8 cellular contexts compared by ENCODE assay signal in the genomic region with DNA sequence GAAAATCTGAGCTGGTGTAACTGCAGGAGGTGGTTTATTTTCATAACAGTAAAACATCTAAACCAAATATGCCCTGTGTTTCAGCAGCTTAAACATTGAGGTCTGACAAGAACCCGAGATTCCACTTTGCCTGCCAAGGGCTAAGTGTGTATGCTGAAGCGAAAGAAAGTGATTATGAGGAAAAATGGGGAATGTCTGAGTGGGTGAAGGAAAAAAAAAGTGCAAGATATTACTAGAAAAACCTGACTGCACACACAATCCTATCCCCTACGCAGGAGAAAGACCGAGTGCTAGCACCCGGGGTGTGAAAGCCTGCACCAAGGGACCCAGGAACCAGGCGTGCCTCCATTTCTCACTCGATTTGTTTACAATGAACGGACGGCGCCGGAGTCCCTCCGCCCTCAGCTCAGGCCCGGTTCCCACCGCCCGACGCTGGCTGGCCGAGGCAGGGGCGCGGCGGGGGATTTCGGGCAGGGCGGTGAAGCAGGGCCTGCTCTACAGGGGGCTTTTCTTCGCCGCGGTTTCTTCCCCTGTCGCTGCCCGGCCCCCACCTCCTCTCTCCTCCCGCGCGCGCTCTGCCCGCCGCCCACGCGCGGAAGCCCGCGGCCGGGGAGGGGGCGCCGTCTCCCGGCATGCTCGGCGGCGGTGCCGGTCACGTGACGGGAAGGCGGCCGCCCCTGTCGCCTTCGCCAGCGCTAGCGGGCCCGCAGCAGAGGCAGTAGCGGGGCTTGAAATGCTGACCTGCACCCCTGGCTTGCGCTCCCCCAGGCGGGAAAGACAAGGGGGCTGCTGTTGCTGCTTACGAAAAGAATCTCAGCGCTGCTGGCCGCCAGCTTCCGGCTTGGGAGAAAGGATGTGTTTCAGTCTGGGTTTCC. TPM values are rescaled to one million over a fixed set of nuclear protein-coding genes. Genes with fewer than 3 reads are reported as not detected.
DNase-seq lines count a peak whose midpoint lies in the region; ATAC-seq and TF ChIP-seq lines count a peak whose summit lies in the region.

No MANE protein-coding gene starts in this region.

- peak overlapping the region; percentile 86 for H3K4me3 ChIP-seq in CD4-positive, CD25-positive, alpha-beta regulatory T cell (ENCODE audit: low read depth, low read length)
- peak overlapping the region; percentile 54 to 74 (median 62) for H3K4me3 ChIP-seq in Peyer's patch

- peak overlapping the region; percentile 78 to 92 (median 87) for H3K4me3 Mint-ChIP-seq in CD4-positive, CD25-positive, alpha-beta regulatory T cell
- peak overlapping the region; percentile 87 for H3K4me3 Mint-ChIP-seq in activated T-helper 17 cell treated with anti-CD3 and anti-CD28 coated beads, Interleukin-2, amount 50 U/mL, for 72 hours
- H3K4me3 Mint-ChIP-seq in natural killer cell treated with Interleukin-12 subunit alpha and Interleukin-12 subunit beta and Interleukin-15 and Interleukin-18, amount 100 ng/mL, for 72 hours, result peak overlapping the region; percentile 86
- H3K4me3 Mint-ChIP-seq in stimulated activated naive CD8-positive, alpha-beta T cell treated with anti-CD3 and anti-CD28 coated beads, Interleukin-15, Interleukin-2, amounts not matched to agents 100 ng/mL and 50 ng/mL, for 24 hours, result peak overlapping the region; percentile 89

- TF ChIP-seq POLR2A in Peyer's patch (IDR thresholded peaks at IDR 0.05), result peak; percentile 56 to 82

- ATAC-seq in CD4-positive, CD25-positive, alpha-beta regulatory T cell (ENCODE audit: low read depth in 2 of 2), result peak; percentile 88 to 89
- ATAC-seq in GM19351 (IDR thresholded peaks at IDR 0.05; ENCODE audit: unreplicated experiment), result peak; percentile 66
- ATAC-seq in HG03520 (IDR thresholded peaks at IDR 0.05; ENCODE audit: unreplicated experiment), result peak; percentile 67
- peak; percentile 86 for ATAC-seq in activated T-helper 17 cell treated with anti-CD3 and anti-CD28 coated beads, Interleukin-2, amount 50 U/mL, for 72 hours (replicated peaks)
- ATAC-seq in natural killer cell treated with Interleukin-12 subunit alpha and Interleukin-12 subunit beta and Interleukin-15 and Interleukin-18, amount 100 ng/mL, for 72 hours, result peak; percentile 93

- H3K27ac Mint-ChIP-seq in CD4-positive, CD25-positive, alpha-beta regulatory T cell, result peak overlapping the region; percentile 85 to 97 (median 93)
- H3K27ac Mint-ChIP-seq in activated T-helper 17 cell treated with anti-CD3 and anti-CD28 coated beads, Interleukin-2, amount 50 U/mL, for 72 hours, result peak overlapping the region; percentile 91
- peak overlapping the region; percentile 80 to 84 for H3K27ac Mint-ChIP-seq in natural killer cell treated with Interleukin-12 subunit alpha and Interleukin-12 subunit beta and Interleukin-15 and Interleukin-18, amount 100 ng/mL, for 72 hours
- H3K27ac Mint-ChIP-seq in stimulated activated naive CD8-positive, alpha-beta T cell treated with anti-CD3 and anti-CD28 coated beads, Interleukin-15, Interleukin-2, amounts not matched to agents 100 ng/mL and 50 ng/mL, for 24 hours, result peak overlapping the region; percentile 95

- H3K36me3 ChIP-seq in CD4-positive, CD25-positive, alpha-beta regulatory T cell (ENCODE audit: control insufficient read depth, insufficient read depth, low read length), result peaks cover 41% of the 10 kb centered on the region
- no peaks in the 10 kb centered on the region for H3K36me3 ChIP-seq in Peyer's patch

- no peaks in the 10 kb centered on the region for H3K27me3 ChIP-seq in CD4-positive, CD25-positive, alpha-beta regulatory T cell (ENCODE audit: control insufficient read depth, insufficient read depth, low read length)
- H3K27me3 ChIP-seq in Peyer's patch, result no peaks in the 10 kb centered on the region

- H3K9me3 ChIP-seq in CD4-positive, CD25-positive, alpha-beta regulatory T cell (ENCODE audit: control insufficient read depth in 2 of 2, low read length in 2 of 2), result no peaks in the 10 kb centered on the region
- H3K9me3 ChIP-seq in Peyer's patch, result no peaks in the 10 kb centered on the region

- DNase-seq in CD4-positive, CD25-positive, alpha-beta regulatory T cell, result peak; percentile 78 to 86 (median 85)
- DNase-seq in Peyer's patch, result peak; percentile 77 to 88 (median 84)
- DNase-seq in fibroblast of peridontal ligament (ENCODE audit: extremely low read depth), result peak; percentile 93
- peak; percentile 91 for DNase-seq in natural killer cell treated with Interleukin-12 subunit alpha and Interleukin-12 subunit beta and Interleukin-15 and Interleukin-18, amount 100 ng/mL, for 72 hours (ENCODE audit: low spot score)

- H3K36me3 Mint-ChIP-seq in CD4-positive, CD25-positive, alpha-beta regulatory T cell, result peaks cover 15% of the 10 kb centered on the region
- peaks cover 54% of the 10 kb centered on the region for H3K36me3 Mint-ChIP-seq in activated T-helper 17 cell treated with anti-CD3 and anti-CD28 coated beads, Interleukin-2, amount 50 U/mL, for 72 hours (ENCODE audit: low read depth)
- H3K36me3 Mint-ChIP-seq in natural killer cell treated with Interleukin-12 subunit alpha and Interleukin-12 subunit beta and Interleukin-15 and Interleukin-18, amount 100 ng/mL, for 72 hours, result peaks cover 4% of the 10 kb centered on the region
- H3K36me3 Mint-ChIP-seq in stimulated activated naive CD8-positive, alpha-beta T cell treated with anti-CD3 and anti-CD28 coated beads, Interleukin-15, Interleukin-2, amounts not matched to agents 100 ng/mL and 50 ng/mL, for 24 hours (ENCODE audit: low read depth), result peaks cover 30% of the 10 kb centered on the region

- H3K4me1 Mint-ChIP-seq in CD4-positive, CD25-positive, alpha-beta regulatory T cell, result peaks cover 46 to 88% (median 66%) of the 10 kb centered on the region in 4 donors
- H3K4me1 Mint-ChIP-seq in activated T-helper 17 cell treated with anti-CD3 and anti-CD28 coated beads, Interleukin-2, amount 50 U/mL, for 72 hours, result peaks cover 27% of the 10 kb centered on the region
- peaks cover 47 to 56% of the 10 kb centered on the region in 2 donors for H3K4me1 Mint-ChIP-seq in natural killer cell treated with Interleukin-12 subunit alpha and Interleukin-12 subunit beta and Interleukin-15 and Interleukin-18, amount 100 ng/mL, for 72 hours (ENCODE audit: low read depth in 2 of 2)
- peaks cover 91% of the 10 kb centered on the region for H3K4me1 Mint-ChIP-seq in stimulated activated naive CD8-positive, alpha-beta T cell treated with anti-CD3 and anti-CD28 coated beads, Interleukin-15, Interleukin-2, amounts not matched to agents 100 ng/mL and 50 ng/mL, for 24 hours (ENCODE audit: low read depth)

- no peaks in the 10 kb centered on the region for H3K9me3 Mint-ChIP-seq in CD4-positive, CD25-positive, alpha-beta regulatory T cell
- no peaks in the 10 kb centered on the region for H3K9me3 Mint-ChIP-seq in activated T-helper 17 cell treated with anti-CD3 and anti-CD28 coated beads, Interleukin-2, amount 50 U/mL, for 72 hours
- H3K9me3 Mint-ChIP-seq in natural killer cell treated with Interleukin-12 subunit alpha and Interleukin-12 subunit beta and Interleukin-15 and Interleukin-18, amount 100 ng/mL, for 72 hours, result no peaks in the 10 kb centered on the region
- H3K9me3 Mint-ChIP-seq in stimulated activated naive CD8-positive, alpha-beta T cell treated with anti-CD3 and anti-CD28 coated beads, Interleukin-15, Interleukin-2, amounts not matched to agents 100 ng/mL and 50 ng/mL, for 24 hours, result no peaks in the 10 kb centered on the region

- TF ChIP-seq CTCF in Peyer's patch (IDR thresholded peaks at IDR 0.05), result peak in 1 of 6 experiments; percentile 6

- peaks cover 69% of the 10 kb centered on the region for H3K4me1 ChIP-seq in CD4-positive, CD25-positive, alpha-beta regulatory T cell (ENCODE audit: control insufficient read depth, insufficient read depth, low read length, poor library complexity, severe bottlenecking)
- peaks cover 0 to 23% (median 13%) of the 10 kb centered on the region in 4 donors for H3K4me1 ChIP-seq in Peyer's patch

- peak overlapping the region; percentile 94 for H3K27ac ChIP-seq in CD4-positive, CD25-positive, alpha-beta regulatory T cell (ENCODE audit: insufficient read depth, low read length, poor library complexity, severe bottlenecking)
- H3K27ac ChIP-seq in Peyer's patch, result peak overlapping the region; percentile 86 to 97 (median 93)

- no peaks in the 10 kb centered on the region for H3K27me3 Mint-ChIP-seq in CD4-positive, CD25-positive, alpha-beta regulatory T cell
- no peaks in the 10 kb centered on the region for H3K27me3 Mint-ChIP-seq in activated T-helper 17 cell treated with anti-CD3 and anti-CD28 coated beads, Interleukin-2, amount 50 U/mL, for 72 hours
- no peaks in the 10 kb centered on the region for H3K27me3 Mint-ChIP-seq in natural killer cell treated with Interleukin-12 subunit alpha and Interleukin-12 subunit beta and Interleukin-15 and Interleukin-18, amount 100 ng/mL, for 72 hours
- no peaks in the 10 kb centered on the region for H3K27me3 Mint-ChIP-seq in stimulated activated naive CD8-positive, alpha-beta T cell treated with anti-CD3 and anti-CD28 coated beads, Interleukin-15, Interleukin-2, amounts not matched to agents 100 ng/mL and 50 ng/mL, for 24 hours

RNA-seq across cellular contexts. Expression of a gene that starts 35.9 kb away (rescaled TPM):
- total RNA-seq in CD4-positive, CD25-positive, alpha-beta regulatory T cell, result 216 TPM
- 10 to 100 TPM; 38.5 to 60.2 (median 44.8) TPM for polyA plus RNA-seq in CD4-positive, CD25-positive, alpha-beta regulatory T cell
- total RNA-seq in Peyer's patch, result 10 to 100 TPM in 3 of 4 donors, 1 to 10 TPM in 1; 9.5 to 36.3 (median 23.0) TPM
- 10 to 100 TPM; 30.1 to 39.2 TPM for total RNA-seq in activated T-helper 17 cell treated with anti-CD3 and anti-CD28 coated beads, Interleukin-2, amount 50 U/mL, for 72 hours
- total RNA-seq in natural killer cell treated with Interleukin-12 subunit alpha and Interleukin-12 subunit beta and Interleukin-15 and Interleukin-18, amount 100 ng/mL, for 72 hours, result 10 to 100 TPM; 27.2 to 35.2 TPM

Comparison
In these comparisons a context has a peak if more than half of its experiments do, and no peak if none do; other contexts are left out.
1. Peak in every context shown above with its lines: DNase-seq, ATAC-seq, H3K4me3 ChIP-seq and H3K27ac ChIP-seq.